Comparison of ENCODE assay signal across 9 cellular contexts in genomic region chr15:82832601-82833209, GRCh38. TPM values are rescaled to one million over a fixed set of nuclear protein-coding genes. Genes with fewer than 3 reads are reported as not detected.
DNase-seq lines count a peak whose midpoint lies in the region; ATAC-seq, FAIRE-seq and TF ChIP-seq lines count a peak whose summit lies in the region.
"Had no signal": no experiment of that assay in that cellular context is flagged by ENCODE, and none has a peak within 500 bp of the region (broad histone marks: within the 10 kb centered on the region; RNA-seq: fewer than 3 reads in every experiment).

No MANE protein-coding gene starts in this region.

- peaks cover 61% of the 10 kb centered on the region for H3K36me3 Mint-ChIP-seq in chondrocyte (ENCODE audit: low read depth)

- no TSS peak for BruUV-seq in HepG2 (replicated peaks; lab: Mats Ljungman, UMichigan)

- TF ChIP-seq RAD21 in liver (IDR thresholded peaks at IDR 0.05) (no peak), HepG2 (CRISPR knock-in tag; IDR thresholded peaks at IDR 0.05) (no peak)

- CTCF ChIA-PET in HepG2 (lab: Yijun Ruan, JAX; ENCODE audit: low intra/inter-chr PET ratio, low total read pairs): no interaction called here
- CTCF ChIA-PET in RWPE1 (lab: Yijun Ruan, JAX): interaction anchor here (0.9 kb wide), 1 partner anchor 17 kb away, joined by 5 read pairs; no protein-coding TSS in a partner anchor

- TF ChIP-seq EP300 in HepG2 (IDR thresholded peaks at IDR 0.05; ENCODE audit: low read depth in 2 of 2, low read length in 2 of 2) (no peak), HepG2 (CRISPR knock-in tag; IDR thresholded peaks at IDR 0.05; ENCODE audit: borderline replicate concordance) (no peak)

- TF ChIP-seq CTCF in liver (IDR thresholded peaks at IDR 0.05; ENCODE audit: low read depth, low read length, missing input control): no peak
- no peak for TF ChIP-seq CTCF in HepG2 (CRISPR knock-in tag; IDR thresholded peaks at IDR 0.05)
- no peak for TF ChIP-seq CTCF in RWPE1 (conservative IDR thresholded peaks at IDR 0.05; ENCODE audit: low read depth)
- peak; percentile 60 for TF ChIP-seq CTCF in chondrocyte (IDR thresholded peaks at IDR 0.05)
- no peak for TF ChIP-seq CTCF in gastrocnemius medialis (IDR thresholded peaks at IDR 0.05 in 4 of 5, conservative IDR thresholded peaks at IDR 0.05 in 1 of 5)

- H3K4me3 Mint-ChIP-seq in chondrocyte (ENCODE audit: unreplicated experiment): no peak overlapping the region

- WGBS in liver: 64% methylated on average over 8 of the region's 8 CpGs
- WGBS in HepG2 (ENCODE audit: low lambda C conversion rate): 98% methylated on average over 8 of the region's 8 CpGs

- H3K9ac ChIP-seq in liver (ENCODE audit: low read depth in 1 of 2, low read length in 2 of 2) (no peak overlapping the region), HepG2 (ENCODE audit: insufficient read depth, low read depth, low read length) (no peak overlapping the region)

- H3K27me3 Mint-ChIP-seq in chondrocyte (ENCODE audit: low read depth): no peaks in the 10 kb centered on the region

- ATAC-seq in HepG2: no peak
- peak; percentile 87 for ATAC-seq in HG02981 (IDR thresholded peaks at IDR 0.05; ENCODE audit: unreplicated experiment)
- peak in 1 of 2 donors; percentile 39 for ATAC-seq in gastrocnemius medialis

- H3K4me2 ChIP-seq in HepG2 (ENCODE audit: low read depth, low read length): no peak overlapping the region

- no peaks in the 10 kb centered on the region for H3K9me3 Mint-ChIP-seq in chondrocyte (ENCODE audit: low read depth)

- peaks cover 25% of the 10 kb centered on the region for H3K4me1 Mint-ChIP-seq in chondrocyte (ENCODE audit: low read depth)

- H3K4me3 ChIP-seq in liver (ENCODE audit: low read depth in 1 of 3, low read length in 3 of 3): no peak overlapping the region
- H3K4me3 ChIP-seq in HepG2 (replicated peaks in 1 of 3; ENCODE audit: insufficient read depth in 1 of 3, low read depth in 2 of 3, low read length in 3 of 3): no peak overlapping the region
- no peak overlapping the region for H3K4me3 ChIP-seq in gastrocnemius medialis

- no peak overlapping the region for H2AFZ ChIP-seq in HepG2 (ENCODE audit: low read length)

- H3K27ac ChIP-seq in liver (ENCODE audit: low read depth in 1 of 2, low read length in 2 of 2) (peak overlapping the region; percentile 39 to 62), HepG2 (ENCODE audit: extremely low read length, insufficient read depth, low read length) (no peak overlapping the region), RWPE1 (peak overlapping the region; percentile 100), gastrocnemius medialis (peak overlapping the region in 3 of 4 donors; percentile 21 to 60 (median 50))

- H3K27me3 ChIP-seq in liver (ENCODE audit: control insufficient read depth in 4 of 4, insufficient read depth in 4 of 4, low read length in 3 of 4) (no peaks in the 10 kb centered on the region), HepG2 (ENCODE audit: control insufficient read depth in 1 of 2, insufficient read depth in 2 of 2, low read length in 2 of 2) (no peaks in the 10 kb centered on the region), gastrocnemius medialis (no peaks in the 10 kb centered on the region)

- no peaks in the 10 kb centered on the region for H4K20me1 ChIP-seq in HepG2 (ENCODE audit: insufficient read depth, low read length)

- TF ChIP-seq POLR2A in HepG2 (IDR thresholded peaks at IDR 0.05; ENCODE audit: insufficient read depth in 1 of 2, low read depth in 2 of 2, low read length in 2 of 2): no peak
- no peak for TF ChIP-seq POLR2A in gastrocnemius medialis (IDR thresholded peaks at IDR 0.05)

- peaks cover 2 to 36% (median 28%) of the 10 kb centered on the region in 4 donors for H3K4me1 ChIP-seq in liver (ENCODE audit: control insufficient read depth in 4 of 4, insufficient read depth in 4 of 4, low read length in 3 of 4)
- peaks cover 19% of the 10 kb centered on the region for H3K4me1 ChIP-seq in HepG2 (ENCODE audit: insufficient read depth, low read length)
- no peaks in the 10 kb centered on the region for H3K4me1 ChIP-seq in gastrocnemius medialis

- no peak for FAIRE-seq in HepG2 (lab: Jason Lieb, UNC)
- FAIRE-seq: frontal cortex had no signal

- in situ Hi-C loops in HepG2 (cut with HindIII; ENCODE audit: extremely low pct_ligation_motif_present, low pct_unique_long_range_greater_than_20kb) (no loop called here), gastrocnemius medialis (cut with MboI; ENCODE audit: low sequenced_read_pairs in 4 of 4) (no loop called here)

- intact Hi-C loops in HepG2 (cut with micrococcal nuclease; ENCODE audit: unreplicated experiment) (no loop called here), gastrocnemius medialis (cut with DNase I; ENCODE audit: low total_unique reads) (no loop called here)

- DNase-seq in HepG2 (ENCODE audit: low spot score) (no peak), RWPE1 (ENCODE audit: low spot score) (peak; percentile 93), chondrocyte (ENCODE audit: low spot score) (no peak), gastrocnemius medialis (no peak), NCI-H1436 (lab: John Stamatoyannopoulos, UW) (no peak), NCI-H1105 (lab: John Stamatoyannopoulos, UW) (no peak)

- H3K36me3 ChIP-seq in liver (ENCODE audit: control insufficient read depth in 4 of 4, insufficient read depth in 3 of 4, low read depth in 1 of 4, low read length in 3 of 4) (peaks cover 9 to 62% (median 47%) of the 10 kb centered on the region in 4 donors), HepG2 (replicated peaks in 1 of 2; ENCODE audit: control insufficient read depth in 1 of 2, insufficient read depth in 2 of 2, low read length in 2 of 2) (peaks cover 17 to 68% of the 10 kb centered on the region in 2 experiments), gastrocnemius medialis (peaks cover 0 to 98% of the 10 kb centered on the region in 2 donors)

- no peaks in the 10 kb centered on the region for H3K79me2 ChIP-seq in HepG2 (ENCODE audit: insufficient read depth, low read length)

- POLR2A ChIA-PET in HepG2 (lab: Yijun Ruan, JAX): interaction anchor here (0.8 kb wide), 1 partner anchor 82 kb away, joined by 3 read pairs; no protein-coding TSS in a partner anchor
- POLR2A ChIA-PET in RWPE1 (lab: Yijun Ruan, JAX; ENCODE audit: low non-redundant PET): interaction anchor here (0.8 kb wide), 1 partner anchor 292 kb away, joined by 5 read pairs; the partner anchor contains the start of gene RPS17

- H3K9me3 ChIP-seq in liver (ENCODE audit: control insufficient read depth in 4 of 4, low read length in 3 of 4): no peaks in the 10 kb centered on the region
- H3K9me3 ChIP-seq in HepG2 (ENCODE audit: low read length): no peaks in the 10 kb centered on the region
- no peaks in the 10 kb centered on the region for H3K9me3 ChIP-seq in gastrocnemius medialis

- peak overlapping the region; percentile 89 for H3K27ac Mint-ChIP-seq in chondrocyte (ENCODE audit: unreplicated experiment)

RNA-seq across cellular contexts. Expression of gene WHAMM, which starts 23.3 kb away (rescaled TPM):
- total RNA-seq in liver (1 to 10 TPM; 3.8 to 4.0 TPM), HepG2 (2016; rRNA removed; fragmentation: Illumina TruSeq; extraction: Trizol) (2.7 and 2.9 TPM in 2 replicates), chondrocyte (6.4 to 10.0 TPM (median 9.1 TPM) in 3 replicates), gastrocnemius medialis (10 to 100 TPM; 14.1 to 22.1 (median 21.8) TPM)
- polyA plus RNA-seq in liver (1 to 10 TPM; 2.5 TPM), HepG2 (2011; rRNA removed) (3.0 and 3.5 TPM in 2 replicates)
- total RNA-seq in HepG2 (2016; cell fraction: cytosol; rRNA removed; fragmentation: Illumina TruSeq; extraction: Trizol; ENCODE audit: low read depth): 3.1 and 4.9 TPM in 2 replicates
- total RNA-seq in HepG2 (2016; cell fraction: insoluble cytoplasmic fraction; rRNA removed; fragmentation: Illumina TruSeq; extraction: Trizol): 2.6 and 3.0 TPM in 2 replicates
- total RNA-seq in HepG2 (2016; cell fraction: membrane; rRNA removed; fragmentation: Illumina TruSeq; extraction: Trizol): 2.5 and 2.6 TPM in 2 replicates
- 3.3 and 3.8 TPM in 2 replicates for total RNA-seq in HepG2 (2016; cell fraction: nucleus; rRNA removed; fragmentation: Illumina TruSeq; extraction: Trizol)
- polyA plus RNA-seq in HepG2 (2011; cell fraction: cytosol; rRNA removed): 2.4 TPM in 2 replicates
- 3.2 and 3.8 TPM in 2 replicates for polyA plus RNA-seq in HepG2 (2011; cell fraction: nucleus; rRNA removed)
- polyA plus RNA-seq in HepG2 (2012): 3.0 and 3.3 TPM in 2 replicates
- polyA plus RNA-seq in HepG2 (2016; cell fraction: cytosol; fragmentation: Illumina TruSeq; extraction: Trizol; ENCODE audit: low read depth): 0.59 and 0.61 TPM in 2 replicates
- polyA plus RNA-seq in HepG2 (2016; cell fraction: insoluble cytoplasmic fraction; fragmentation: Illumina TruSeq; extraction: Trizol; ENCODE audit: low read depth): 4.2 and 4.9 TPM in 2 replicates
- polyA plus RNA-seq in HepG2 (2016; cell fraction: membrane; fragmentation: Illumina TruSeq; extraction: Trizol; ENCODE audit: low read depth): 2.1 and 2.3 TPM in 2 replicates
- polyA plus RNA-seq in HepG2 (2016; cell fraction: nucleus; fragmentation: Illumina TruSeq; extraction: Trizol; ENCODE audit: insufficient read depth, low read depth): 6.8 and 8.2 TPM in 2 replicates
- 1.8 and 2.1 TPM in 2 replicates for polyA minus RNA-seq in HepG2 (2011; rRNA and poly(A)+ RNA removed; ENCODE audit: low replicate concordance)
- 1.5 and 1.6 TPM in 2 replicates for polyA minus RNA-seq in HepG2 (2011; cell fraction: cytosol; rRNA and poly(A)+ RNA removed)
- 3.1 TPM in 2 replicates for polyA minus RNA-seq in HepG2 (2011; cell fraction: nucleus; rRNA and poly(A)+ RNA removed)

RNA-seq across cellular contexts. Expression of gene FSD2, which starts 26.8 kb away (rescaled TPM):
- total RNA-seq in liver (under 1 TPM; under 0.01 to 0.05 TPM), HepG2 (2016; rRNA removed; fragmentation: Illumina TruSeq; extraction: Trizol) (not detected in 2 replicates), chondrocyte (not detected in 3 replicates), gastrocnemius medialis (10 to 100 TPM in 1 of 4 donors, 1 to 10 TPM in 3; 3.9 to 18.5 (median 6.6) TPM)
- polyA plus RNA-seq in liver (under 1 TPM in 1 of 2 donors, not detected in 1; 0.10 TPM), HepG2 (2011; rRNA removed) (not detected in 2 replicates)
- total RNA-seq in HepG2 (2016; cell fraction: cytosol; rRNA removed; fragmentation: Illumina TruSeq; extraction: Trizol; ENCODE audit: low read depth): not detected in 2 replicates
- total RNA-seq in HepG2 (2016; cell fraction: insoluble cytoplasmic fraction; rRNA removed; fragmentation: Illumina TruSeq; extraction: Trizol): not detected in 2 replicates
- total RNA-seq in HepG2 (2016; cell fraction: membrane; rRNA removed; fragmentation: Illumina TruSeq; extraction: Trizol): not detected in 2 replicates
- not detected in 2 replicates for total RNA-seq in HepG2 (2016; cell fraction: nucleus; rRNA removed; fragmentation: Illumina TruSeq; extraction: Trizol)
- not detected in 2 replicates for polyA plus RNA-seq in HepG2 (2011; cell fraction: cytosol; rRNA removed)
- not detected in 2 replicates for polyA plus RNA-seq in HepG2 (2011; cell fraction: nucleus; rRNA removed)
- not detected in 2 replicates for polyA plus RNA-seq in HepG2 (2012)
- not detected in 2 replicates for polyA plus RNA-seq in HepG2 (2016; cell fraction: cytosol; fragmentation: Illumina TruSeq; extraction: Trizol; ENCODE audit: low read depth)
- not detected in 2 replicates for polyA plus RNA-seq in HepG2 (2016; cell fraction: insoluble cytoplasmic fraction; fragmentation: Illumina TruSeq; extraction: Trizol; ENCODE audit: low read depth)
- not detected in 2 replicates for polyA plus RNA-seq in HepG2 (2016; cell fraction: membrane; fragmentation: Illumina TruSeq; extraction: Trizol; ENCODE audit: low read depth)
- not detected in 2 replicates for polyA plus RNA-seq in HepG2 (2016; cell fraction: nucleus; fragmentation: Illumina TruSeq; extraction: Trizol; ENCODE audit: insufficient read depth, low read depth)
- polyA minus RNA-seq in HepG2 (2011; rRNA and poly(A)+ RNA removed; ENCODE audit: low replicate concordance): not detected in 2 replicates
- polyA minus RNA-seq in HepG2 (2011; cell fraction: cytosol; rRNA and poly(A)+ RNA removed): not detected in 2 replicates
- under 0.01 TPM in 1 of 2 replicates, not detected in the other for polyA minus RNA-seq in HepG2 (2011; cell fraction: nucleus; rRNA and poly(A)+ RNA removed)
- total RNA-seq: frontal cortex had no signal
